ENCODE assay signal across 10 cellular contexts in the genomic region with DNA sequence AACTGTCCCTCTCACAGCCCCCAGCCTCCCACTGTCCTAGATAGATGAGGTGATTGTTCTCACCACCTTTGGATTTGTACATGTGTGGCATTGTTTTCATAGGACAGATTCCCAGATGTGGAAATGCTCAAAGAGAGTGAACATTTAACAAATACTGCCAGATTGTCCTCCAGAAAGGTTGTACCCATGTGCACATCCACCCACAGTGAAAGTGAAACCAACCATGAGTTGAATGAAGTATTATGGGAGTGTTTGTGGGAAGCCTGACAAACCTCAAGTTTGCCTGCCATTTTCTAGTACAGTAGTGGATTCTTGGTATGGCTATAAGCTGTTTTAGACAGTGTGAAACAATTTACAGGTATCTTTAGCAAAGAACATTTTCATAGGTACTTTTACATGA. TPM values are rescaled to one million over a fixed set of nuclear protein-coding genes. Genes with fewer than 3 reads are reported as not detected.
A peak's percentile ranks its signal among the peaks of the same experiment; 100 is the strongest.
DNase-seq lines count a peak whose midpoint lies in the region; ATAC-seq and TF ChIP-seq lines count a peak whose summit lies in the region.
"Had no signal": no experiment of that assay in that cellular context is flagged by ENCODE, and none has a peak within 500 bp of the region (broad histone marks: within the 10 kb centered on the region; RNA-seq: fewer than 3 reads in every experiment).

No MANE protein-coding gene starts in this region.

- no peaks in the 10 kb centered on the region for H3K36me3 ChIP-seq in lower lobe of right lung
- no peaks in the 10 kb centered on the region for H3K36me3 ChIP-seq in Caco-2 (ENCODE audit: control insufficient read depth, insufficient read depth, low read length)

- peaks cover 2% of the 10 kb centered on the region for H3K9me3 Mint-ChIP-seq in activated CD4-positive, alpha-beta memory T cell treated with anti-CD3 and anti-CD28 coated beads, Interleukin-2, amount 10 ng/mL, durations not matched to agents 7 days and 5 days
- H3K9me3 Mint-ChIP-seq in Caco-2 (ENCODE audit: unreplicated experiment), result no peaks in the 10 kb centered on the region

- no peak overlapping the region for H3K4me3 Mint-ChIP-seq in activated CD4-positive, alpha-beta memory T cell treated with anti-CD3 and anti-CD28 coated beads, Interleukin-2, amount 10 ng/mL, durations not matched to agents 7 days and 5 days
- H3K4me3 Mint-ChIP-seq in Caco-2 (ENCODE audit: unreplicated experiment), result no peak overlapping the region

- H3K4me1 ChIP-seq in lower lobe of right lung (peaks cover 9% of the 10 kb centered on the region), Caco-2 (no peaks in the 10 kb centered on the region)

- peaks cover 26% of the 10 kb centered on the region for H3K4me1 Mint-ChIP-seq in activated CD4-positive, alpha-beta memory T cell treated with anti-CD3 and anti-CD28 coated beads, Interleukin-2, amount 10 ng/mL, durations not matched to agents 7 days and 5 days
- H3K4me1 Mint-ChIP-seq in Caco-2 (ENCODE audit: low read depth, unreplicated experiment), result peaks cover 7% of the 10 kb centered on the region

- no peak overlapping the region for H3K27ac Mint-ChIP-seq in activated CD4-positive, alpha-beta memory T cell treated with anti-CD3 and anti-CD28 coated beads, Interleukin-2, amount 10 ng/mL, durations not matched to agents 7 days and 5 days
- H3K27ac Mint-ChIP-seq in Caco-2 (ENCODE audit: unreplicated experiment), result no peak overlapping the region

- intact Hi-C loops in lower lobe of right lung (cut with DNase I) (no loop called here), Caco-2 (cut with micrococcal nuclease; ENCODE audit: unreplicated experiment) (loop anchor here (2.0 kb wide), 1 partner anchor 31 kb away; no protein-coding TSS in a partner anchor)

- peaks cover 2% of the 10 kb centered on the region for H3K27me3 Mint-ChIP-seq in activated CD4-positive, alpha-beta memory T cell treated with anti-CD3 and anti-CD28 coated beads, Interleukin-2, amount 10 ng/mL, durations not matched to agents 7 days and 5 days
- H3K27me3 Mint-ChIP-seq in Caco-2 (ENCODE audit: insufficient read depth, unreplicated experiment), result no peaks in the 10 kb centered on the region

- BruUV-seq in Caco-2 (replicated peaks; lab: Mats Ljungman, UMichigan), result no TSS peak

- peak; percentile 55 for ATAC-seq in GM18517 (IDR thresholded peaks at IDR 0.05; ENCODE audit: unreplicated experiment)
- ATAC-seq in HG02870 (IDR thresholded peaks at IDR 0.05; ENCODE audit: unreplicated experiment), result peak; percentile 62
- peak; percentile 62 to 81 for ATAC-seq in lower lobe of right lung

- H3K9me3 ChIP-seq in lower lobe of right lung, result no peaks in the 10 kb centered on the region
- no peaks in the 10 kb centered on the region for H3K9me3 ChIP-seq in Caco-2

- peak; percentile 47 for DNase-seq in activated CD4-positive, alpha-beta memory T cell treated with anti-CD3 and anti-CD28 coated beads, Interleukin-2, amount 10 ng/mL, durations not matched to agents 7 days and 5 days
- DNase-seq in lower lobe of right lung, result no peak
- no peak for DNase-seq in iPS-NIHi7 (ENCODE audit: extremely low spot score)
- DNase-seq in 8988T, result no peak
- DNase-seq in Caco-2, result no peak
- DNase-seq in GOT3 (lab: John Stamatoyannopoulos, UW), result no peak

- POLR2A ChIA-PET in activated CD4-positive, alpha-beta memory T cell treated with anti-CD3 and anti-CD28 coated beads, Interleukin-2, amount 10 ng/mL, durations not matched to agents 7 days and 5 days (lab: Charles Lee), result interaction anchor here (0.6 kb wide), 1 partner anchor 634 kb away, joined by 4 read pairs; no protein-coding TSS in a partner anchor
- POLR2A ChIA-PET in Caco-2 (lab: Charles Lee), result no interaction called here

- CTCF ChIA-PET in activated CD4-positive, alpha-beta memory T cell treated with anti-CD3 and anti-CD28 coated beads, Interleukin-2, amount 10 ng/mL, durations not matched to agents 7 days and 5 days (lab: Charles Lee), result interaction anchor here (1.1 kb wide), 1 partner anchor 16 kb away, joined by 3 read pairs; no protein-coding TSS in a partner anchor
- CTCF ChIA-PET in Caco-2 (lab: Charles Lee), result no interaction called here

- TF ChIP-seq CTCF in lower lobe of right lung (IDR thresholded peaks at IDR 0.05) (no peak), Caco-2 (IDR thresholded peaks at IDR 0.05; ENCODE audit: insufficient read depth in 1 of 2, low read depth in 1 of 2, low read length in 1 of 2, severe bottlenecking in 1 of 2, unreplicated experiment in 1 of 2) (no peak)

- H3K4me3 ChIP-seq in lower lobe of right lung (no peak overlapping the region), Caco-2 (ENCODE audit: low read depth, low read length) (no peak overlapping the region)
- H3K4me3 ChIP-seq: SK-N-MC, skin epidermis had no signal

- no peaks in the 10 kb centered on the region for H3K36me3 Mint-ChIP-seq in activated CD4-positive, alpha-beta memory T cell treated with anti-CD3 and anti-CD28 coated beads, Interleukin-2, amount 10 ng/mL, durations not matched to agents 7 days and 5 days (ENCODE audit: low read depth)
- no peaks in the 10 kb centered on the region for H3K36me3 Mint-ChIP-seq in Caco-2 (ENCODE audit: insufficient read depth, unreplicated experiment)

- H3K27me3 ChIP-seq in lower lobe of right lung (ENCODE audit: low read depth), result no peaks in the 10 kb centered on the region
- no peaks in the 10 kb centered on the region for H3K27me3 ChIP-seq in Caco-2 (replicated peaks; ENCODE audit: control insufficient read depth, insufficient read depth, low read length)

- no peak overlapping the region for H3K27ac ChIP-seq in lower lobe of right lung
- H3K27ac ChIP-seq: SK-N-MC had no signal

RNA-seq across cellular contexts. Expression of gene ANKRD6, which starts 42.7 kb away (rescaled TPM):
- 1 to 10 TPM; 4.2 to 4.8 TPM for total RNA-seq in activated CD4-positive, alpha-beta memory T cell treated with anti-CD3 and anti-CD28 coated beads, Interleukin-2, amount 10 ng/mL, durations not matched to agents 7 days and 5 days
- 17.7 TPM for total RNA-seq in lower lobe of right lung
- 20.5 and 25.6 TPM in 2 replicates for total RNA-seq in Caco-2 (2022)
